Comparison of ENCODE assay signal across 8 cellular contexts in genomic region chr21:46153259-46154154, GRCh38. TPM values are rescaled to one million over a fixed set of nuclear protein-coding genes. Genes with fewer than 3 reads are reported as not detected.
A peak's percentile ranks its signal among the peaks of the same experiment; 100 is the strongest.
DNase-seq lines count a peak whose midpoint lies in the region; ATAC-seq, FAIRE-seq and TF ChIP-seq lines count a peak whose summit lies in the region.

No MANE protein-coding gene starts in this region.

- H3K4me3 ChIP-seq in OCI-LY7 (ENCODE audit: low read depth, low read length, poor library complexity, severe bottlenecking) = no peak overlapping the region
- H3K4me3 ChIP-seq in left ventricle myocardium inferior = peak overlapping the region; percentile 54
- peak overlapping the region; percentile 1 to 13 for H3K4me3 ChIP-seq in prostate gland

- H3K27ac ChIP-seq in OCI-LY7 (ENCODE audit: low read depth, low read length, poor library complexity, severe bottlenecking) = no peak overlapping the region
- H3K27ac ChIP-seq in left ventricle myocardium inferior (replicated peaks) = peak overlapping the region; percentile 47
- peak overlapping the region; percentile 64 to 92 for H3K27ac ChIP-seq in prostate gland

- POLR2A ChIA-PET in OCI-LY7 (lab: Charles Lee) = no interaction called here

- H3K79me2 ChIP-seq in OCI-LY7 (ENCODE audit: insufficient read depth, low read depth, low read length) = no peaks in the 10 kb centered on the region

- TF ChIP-seq POLR2A in GM12892 (IDR thresholded peaks at IDR 0.05; ENCODE audit: low read depth, low read length) (no peak), prostate gland (IDR thresholded peaks at IDR 0.05) (no peak)

- H3K27ac Mint-ChIP-seq in activated naive CD8-positive, alpha-beta T cell treated with anti-CD3 and anti-CD28 coated beads for 36 hours = no peak overlapping the region

- peaks cover 3% of the 10 kb centered on the region for H3K4me1 Mint-ChIP-seq in activated naive CD8-positive, alpha-beta T cell treated with anti-CD3 and anti-CD28 coated beads for 36 hours

- no peaks in the 10 kb centered on the region for H3K9me3 ChIP-seq in OCI-LY7 (ENCODE audit: low read length)
- H3K9me3 ChIP-seq in left ventricle myocardium inferior (replicated peaks) = no peaks in the 10 kb centered on the region
- H3K9me3 ChIP-seq in prostate gland = no peaks in the 10 kb centered on the region

- no peaks in the 10 kb centered on the region for H3K27me3 Mint-ChIP-seq in activated naive CD8-positive, alpha-beta T cell treated with anti-CD3 and anti-CD28 coated beads for 36 hours

- ATAC-seq in GM18868 (IDR thresholded peaks at IDR 0.05; ENCODE audit: unreplicated experiment) = no peak
- ATAC-seq in GM21367 (IDR thresholded peaks at IDR 0.05; ENCODE audit: unreplicated experiment) = no peak

- CTCF ChIA-PET in OCI-LY7 (lab: Charles Lee; ENCODE audit: unreplicated experiment) = no interaction called here

- no peaks in the 10 kb centered on the region for H3K4me1 ChIP-seq in OCI-LY7 (ENCODE audit: insufficient read depth, low read length, poor library complexity, severe bottlenecking)
- peaks cover 16% of the 10 kb centered on the region for H3K4me1 ChIP-seq in left ventricle myocardium inferior
- H3K4me1 ChIP-seq in prostate gland (replicated peaks) = no peaks in the 10 kb centered on the region

- no peak overlapping the region for H2AFZ ChIP-seq in OCI-LY7 (ENCODE audit: low read length)

- TF ChIP-seq CTCF in OCI-LY7 (conservative IDR thresholded peaks at IDR 0.05; ENCODE audit: low read length) (peak; percentile 74), left ventricle myocardium inferior (IDR thresholded peaks at IDR 0.05; ENCODE audit: borderline replicate concordance) (peak; percentile 80), prostate gland (IDR thresholded peaks at IDR 0.05) (peak; percentile 58 to 84 (median 72))

- no peak overlapping the region for H3K4me2 ChIP-seq in OCI-LY7 (ENCODE audit: low read length)

- no peak overlapping the region for H3K4me3 Mint-ChIP-seq in activated naive CD8-positive, alpha-beta T cell treated with anti-CD3 and anti-CD28 coated beads for 36 hours

- H4K20me1 ChIP-seq in OCI-LY7 (ENCODE audit: insufficient read depth, low read length) = no peaks in the 10 kb centered on the region

- intact Hi-C loops in OCI-LY7 (cut with micrococcal nuclease; ENCODE audit: unreplicated experiment) = no loop called here
- intact Hi-C loops in left ventricle myocardium inferior (cut with micrococcal nuclease) = no loop called here
- intact Hi-C loops in prostate gland (cut with DNase I) = loop anchor here (10.0 kb wide), 1 partner anchor 171 kb away; the partner anchor contains the start of genes C21orf58 and PCNT

- H3K27me3 ChIP-seq in left ventricle myocardium inferior (ENCODE audit: low read depth) (no peaks in the 10 kb centered on the region), prostate gland (replicated peaks; ENCODE audit: insufficient read depth) (no peaks in the 10 kb centered on the region)

- no TSS peak for BruUV-seq in OCI-LY7 (replicated peaks; lab: Mats Ljungman, UMichigan)

- DNase-seq in GM12892 (ENCODE audit: insufficient read length) (peak; percentile 62), OCI-LY7 (ENCODE audit: low spot score) (peak; percentile 14), left ventricle myocardium inferior (peak; percentile 54), prostate gland (ENCODE audit: low spot score) (peak; percentile 58), NCI-H1930 (lab: John Stamatoyannopoulos, UW) (no peak)
- peak; percentile 60 for DNase-seq in activated naive CD8-positive, alpha-beta T cell treated with anti-CD3 and anti-CD28 coated beads for 36 hours

- WGBS in prostate gland = 38% methylated on average over 21 of the region's 31 CpGs

- H3K36me3 Mint-ChIP-seq in activated naive CD8-positive, alpha-beta T cell treated with anti-CD3 and anti-CD28 coated beads for 36 hours = no peaks in the 10 kb centered on the region

- H3K9me3 Mint-ChIP-seq in activated naive CD8-positive, alpha-beta T cell treated with anti-CD3 and anti-CD28 coated beads for 36 hours = no peaks in the 10 kb centered on the region

- H3K36me3 ChIP-seq in OCI-LY7 (ENCODE audit: insufficient read depth, low read length) = no peaks in the 10 kb centered on the region
- H3K36me3 ChIP-seq in left ventricle myocardium inferior = no peaks in the 10 kb centered on the region
- no peaks in the 10 kb centered on the region for H3K36me3 ChIP-seq in prostate gland

- no peaks in the 10 kb centered on the region for H3K9me2 ChIP-seq in OCI-LY7 (ENCODE audit: insufficient read depth, low read length)

- no peak for FAIRE-seq in GM12892 (lab: Jason Lieb, UNC)

RNA-seq across cellular contexts. Expression of gene FTCD, which starts 1.9 kb away (rescaled TPM):
- 1.3 TPM for polyA plus RNA-seq in GM12892 (2012; ENCODE audit: missing spikeins)
- 0.06 and 0.21 TPM in 2 replicates for total RNA-seq in OCI-LY7 (2014; rRNA removed; shearing (Covaris generic))
- 0.41 and 1.1 TPM in 2 replicates for total RNA-seq in OCI-LY7 (2022)
- total RNA-seq in activated naive CD8-positive, alpha-beta T cell treated with anti-CD3 and anti-CD28 coated beads for 36 hours = under 1 TPM in 1 of 2 experiments, not detected in 1; 0.43 TPM
- total RNA-seq in left ventricle myocardium inferior = 2.2 TPM
- total RNA-seq in prostate gland = 10 to 100 TPM in 1 of 2 donors, 1 to 10 TPM in 1; 1.4 to 19.0 TPM

RNA-seq across cellular contexts. Expression of gene SPATC1L, which starts 30.8 kb away (rescaled TPM):
- polyA plus RNA-seq in GM12892 (2012; ENCODE audit: missing spikeins) = 3.8 TPM
- total RNA-seq in OCI-LY7 (2014; rRNA removed; shearing (Covaris generic)) = 2.0 and 4.7 TPM in 2 replicates
- 8.3 and 10.4 TPM in 2 replicates for total RNA-seq in OCI-LY7 (2022)
- total RNA-seq in activated naive CD8-positive, alpha-beta T cell treated with anti-CD3 and anti-CD28 coated beads for 36 hours = 1 to 10 TPM; 6.3 to 6.9 TPM
- 7.0 TPM for total RNA-seq in left ventricle myocardium inferior
- total RNA-seq in prostate gland = 10 to 100 TPM; 42.0 to 79.4 TPM

RNA-seq across cellular contexts. Expression of gene COL6A2, which starts 55.6 kb away (rescaled TPM):
- 0.28 TPM for polyA plus RNA-seq in GM12892 (2012; ENCODE audit: missing spikeins)
- total RNA-seq in OCI-LY7 (2014; rRNA removed; shearing (Covaris generic)) = 0.13 TPM in 1 of 2 replicates, not detected in the other
- total RNA-seq in OCI-LY7 (2022) (not detected in 2 replicates), left ventricle myocardium inferior (157 TPM), prostate gland (100 to 1,000 TPM; 198 to 474 TPM)
- total RNA-seq in activated naive CD8-positive, alpha-beta T cell treated with anti-CD3 and anti-CD28 coated beads for 36 hours = 10 to 100 TPM; 16.0 to 16.5 TPM

Comparison
In these comparisons a context has a peak if more than half of its experiments do, and no peak if none do; other contexts are left out.
1. DNase-seq: peak in GM12892 (single experiment), OCI-LY7 (single experiment), activated naive CD8-positive, alpha-beta T cell treated with anti-CD3 and anti-CD28 coated beads for 36 hours (single experiment), left ventricle myocardium inferior (single experiment) and prostate gland (single experiment); none in NCI-H1930 (0 of 2).
2. RNA of gene COL6A2, which starts 55.6 kb away (total RNA-seq): 198 to 474 TPM in prostate gland, 157 TPM in left ventricle myocardium inferior (single experiment) and 16.0 to 16.5 TPM in activated naive CD8-positive, alpha-beta T cell treated with anti-CD3 and anti-CD28 coated beads for 36 hours; 0.13 TPM in OCI-LY7; every median in the first group is over 10 times any median in the second.
3. Peak in every context shown above with its lines, with median percentiles within 50 percentile points of each other: CTCF ChIP-seq.